Comparison of ENCODE assay signal across 16 cellular contexts in genomic region chr7:129041142-129041928, GRCh38. TPM values are rescaled to one million over a fixed set of nuclear protein-coding genes. Genes with fewer than 3 reads are reported as not detected.
DNase-seq lines count a peak whose midpoint lies in the region; ATAC-seq, FAIRE-seq and TF ChIP-seq lines count a peak whose summit lies in the region.
"Had no signal": no experiment of that assay in that cellular context is flagged by ENCODE, and none has a peak within 500 bp of the region (broad histone marks: within the 10 kb centered on the region; RNA-seq: fewer than 3 reads in every experiment).

No MANE protein-coding gene starts in this region.

- H3K36me3 Mint-ChIP-seq in activated T-cell treated with anti-CD3 and anti-CD28 coated beads, Interleukin-2, amount 50 U/mL, for 72 hours (ENCODE audit: insufficient read depth in 2 of 2): peaks cover 18 to 25% of the 10 kb centered on the region in 2 donors
- peaks cover 31% of the 10 kb centered on the region for H3K36me3 Mint-ChIP-seq in type B pancreatic cell

- H4K8ac ChIP-seq in trophoblast cell (ENCODE audit: low read depth, low read length): no peak overlapping the region

- H3K4me2 ChIP-seq in K562 (ENCODE audit: insufficient read depth, low read length) (no peak overlapping the region), trophoblast cell (ENCODE audit: low read length) (no peak overlapping the region)

- H3K27ac ChIP-seq in K562 (ENCODE audit: extremely low read depth, low read depth, low read length): no peak overlapping the region
- no peak overlapping the region for H3K27ac ChIP-seq in trophoblast cell (ENCODE audit: low read depth, low read length)
- H3K27ac ChIP-seq: heart right ventricle, HL-60 had no signal

- H3K18ac ChIP-seq in trophoblast cell (ENCODE audit: low read length): no peak overlapping the region

- no peak overlapping the region for H2BK120ac ChIP-seq in trophoblast cell (ENCODE audit: insufficient read depth, low read length, poor library complexity)

- TF ChIP-seq POLR2A in K562 (conservative IDR thresholded peaks at IDR 0.05): no peak

- TF ChIP-seq CTCF in K562 (IDR thresholded peaks at IDR 0.05 in 2 of 3, conservative IDR thresholded peaks at IDR 0.05 in 1 of 3; ENCODE audit: insufficient read depth in 2 of 3, low read depth in 1 of 3, low read length in 3 of 3): no peak
- TF ChIP-seq CTCF in type B pancreatic cell (conservative IDR thresholded peaks at IDR 0.05): no peak

- H2AFZ ChIP-seq in K562 (ENCODE audit: low read depth, low read length) (no peak overlapping the region), trophoblast cell (ENCODE audit: insufficient read depth, low read length, poor library complexity) (no peak overlapping the region)

- H3K79me2 ChIP-seq in K562 (ENCODE audit: control insufficient read depth, insufficient read depth, low read length) (peaks cover 99% of the 10 kb centered on the region), trophoblast cell (ENCODE audit: control insufficient read depth, insufficient read depth, low read length, poor library complexity) (peaks cover 7% of the 10 kb centered on the region)

- TF ChIP-seq EP300 in K562 (IDR thresholded peaks at IDR 0.05; ENCODE audit: low read length): no peak

- CTCF ChIA-PET in K562 (lab: Yijun Ruan, JAX; ENCODE audit: low intra/inter-chr PET ratio): interaction anchor here (0.5 kb wide), 1 partner anchor 50 kb away, joined by 3 read pairs; no protein-coding TSS in a partner anchor

- WGBS in K562 (ENCODE audit: insufficient coverage, low coverage, missing lambda C conversion rate): 91% methylated on average over 2 of the region's 2 CpGs
- WGBS in trophoblast cell (ENCODE audit: extremely low coverage, insufficient coverage, insufficient read length): no CpG with 5 or more reads among the region's 2 CpGs

- H3K14ac ChIP-seq in trophoblast cell (ENCODE audit: low read length): no peak overlapping the region

- POLR2A ChIA-PET in K562 (lab: Yijun Ruan, JAX): interaction anchor here (0.6 to 1.9 kb wide), 6 partner anchors 9 to 25 kb away, joined by 3 to 7 read pairs (median 4); partner anchors contain the start of gene TNPO3

- peak; percentile 80 to 82 for ATAC-seq in activated T-cell treated with anti-CD3 and anti-CD28 coated beads, Interleukin-2, amount 50 U/mL, for 72 hours (replicated peaks in 1 of 2)
- ATAC-seq in HG03432 (IDR thresholded peaks at IDR 0.05; ENCODE audit: unreplicated experiment) (peak; percentile 40), K562 (peak; percentile 12; the same call in 1 of the 3 replicates)
- ATAC-seq: heart right ventricle had no signal

- no peaks in the 10 kb centered on the region for H3K9me3 Mint-ChIP-seq in activated T-cell treated with anti-CD3 and anti-CD28 coated beads, Interleukin-2, amount 50 U/mL, for 72 hours
- no peaks in the 10 kb centered on the region for H3K9me3 Mint-ChIP-seq in type B pancreatic cell

- H3K4me1 ChIP-seq in K562 (replicated peaks in 1 of 2; ENCODE audit: control insufficient read depth in 2 of 2, insufficient read depth in 2 of 2, low read length in 2 of 2) (peaks cover 0 to 2% of the 10 kb centered on the region in 2 experiments; a peak in 2 of 5 replicates), trophoblast cell (ENCODE audit: control insufficient read depth in 1 of 2, insufficient read depth in 2 of 2, low read length in 2 of 2) (no peaks in the 10 kb centered on the region)

- BruUV-seq in K562 (replicated peaks; lab: Mats Ljungman, UMichigan): no TSS peak

- peak; percentile 8 to 9 for DNase-seq in activated T-cell treated with anti-CD3 and anti-CD28 coated beads, Interleukin-2, amount 50 U/mL, for 72 hours
- DNase-seq in activated T-cell treated with anti-CD3 and anti-CD28 coated beads for 4 hours (no peak), K562 (ENCODE audit: extremely low read depth in 1 of 4, low spot score in 3 of 4) (no peak), trophoblast cell (no peak), OCI-M2 (lab: John Stamatoyannopoulos, UW; ENCODE audit: unreplicated experiment) (no peak), islet precursor cell (no peak), type B pancreatic cell (ENCODE audit: extremely low spot score, unreplicated experiment) (no peak)
- DNase-seq: amniotic stem cell, DND-41, heart right ventricle, NCI-H1092 treated with DMSO at 0.1 percent for 48 hours, NCI-H510A, Right ventricle myocardium superior had no signal

- peak overlapping the region; percentile 43 for H4K12ac ChIP-seq in trophoblast cell (ENCODE audit: low read depth, low read length)

- H3K4me3 ChIP-seq in K562: no peak overlapping the region
- H3K4me3 ChIP-seq in trophoblast cell (ENCODE audit: low read depth, low read length): no peak overlapping the region
- H3K4me3 ChIP-seq: heart right ventricle had no signal

- peak overlapping the region; percentile 89 for H3K4ac ChIP-seq in trophoblast cell (ENCODE audit: low read depth, low read length)

- no peak overlapping the region for H3K9ac ChIP-seq in K562 (ENCODE audit: insufficient read depth in 1 of 2, low read depth in 2 of 2, low read length in 2 of 2)
- no peak overlapping the region for H3K9ac ChIP-seq in trophoblast cell (ENCODE audit: low read length)

- no peak overlapping the region for H4K91ac ChIP-seq in trophoblast cell (ENCODE audit: low read depth, low read length)

- peak overlapping the region; percentile 31 to 46 for H3K4me3 Mint-ChIP-seq in activated T-cell treated with anti-CD3 and anti-CD28 coated beads, Interleukin-2, amount 50 U/mL, for 72 hours
- no peak overlapping the region for H3K4me3 Mint-ChIP-seq in type B pancreatic cell

- no peak overlapping the region for H2BK5ac ChIP-seq in trophoblast cell (ENCODE audit: low read depth, low read length, poor library complexity)

- in situ Hi-C loops in K562 (cut with MboI): no loop called here

- H3K4me1 Mint-ChIP-seq in activated T-cell treated with anti-CD3 and anti-CD28 coated beads, Interleukin-2, amount 50 U/mL, for 72 hours (ENCODE audit: low read depth): peaks cover 59% of the 10 kb centered on the region
- peaks cover 27% of the 10 kb centered on the region for H3K4me1 Mint-ChIP-seq in type B pancreatic cell (ENCODE audit: unreplicated experiment)

- peak overlapping the region; percentile 78 for H3K27ac Mint-ChIP-seq in activated T-cell treated with anti-CD3 and anti-CD28 coated beads, Interleukin-2, amount 50 U/mL, for 72 hours
- no peak overlapping the region for H3K27ac Mint-ChIP-seq in type B pancreatic cell

- H3K27me3 ChIP-seq in K562 (ENCODE audit: control insufficient read depth in 2 of 2, insufficient read depth in 2 of 2, low read length in 2 of 2) (no peaks in the 10 kb centered on the region), trophoblast cell (ENCODE audit: insufficient read depth, low read length) (no peaks in the 10 kb centered on the region)
- H3K27me3 ChIP-seq: heart right ventricle had no signal

- H3K9me1 ChIP-seq in K562 (ENCODE audit: control insufficient read depth, insufficient read depth, low read length): no peaks in the 10 kb centered on the region

- H3K36me3 ChIP-seq in K562 (ENCODE audit: control insufficient read depth, insufficient read depth, low read length) (peaks cover 72% of the 10 kb centered on the region), trophoblast cell (ENCODE audit: control insufficient read depth in 1 of 2, insufficient read depth in 2 of 2, low read length in 2 of 2) (peaks cover 3 to 5% of the 10 kb centered on the region in 2 experiments)

- H2AK5ac ChIP-seq in trophoblast cell (ENCODE audit: low read length): no peak overlapping the region

- TF ChIP-seq RAD21 in K562 (CRISPR knock-in tag; conservative IDR thresholded peaks at IDR 0.05 in 1 of 2, IDR thresholded peaks at IDR 0.05 in 1 of 2): no peak

- H3K9me3 ChIP-seq in K562 (replicated peaks; ENCODE audit: control insufficient read depth, insufficient read depth, low read depth, low read length) (no peaks in the 10 kb centered on the region), trophoblast cell (ENCODE audit: insufficient read depth, low read depth, low read length) (no peaks in the 10 kb centered on the region)
- H3K9me3 ChIP-seq: heart right ventricle had no signal

- no peak overlapping the region for H3K23ac ChIP-seq in trophoblast cell (ENCODE audit: low read length)

- peaks cover 24% of the 10 kb centered on the region for H4K20me1 ChIP-seq in K562 (replicated peaks; ENCODE audit: control insufficient read depth, insufficient read depth, low read length)

- no peaks in the 10 kb centered on the region for H3K27me3 Mint-ChIP-seq in activated T-cell treated with anti-CD3 and anti-CD28 coated beads, Interleukin-2, amount 50 U/mL, for 72 hours (ENCODE audit: low read depth)
- no peaks in the 10 kb centered on the region for H3K27me3 Mint-ChIP-seq in type B pancreatic cell

- intact Hi-C loops in K562 (cut with micrococcal nuclease): no loop called here

- no peak overlapping the region for H2BK12ac ChIP-seq in trophoblast cell (ENCODE audit: low read length)

- no peaks in the 10 kb centered on the region for H3K79me1 ChIP-seq in trophoblast cell (ENCODE audit: low read length)

- FAIRE-seq in K562 (lab: Jason Lieb, UNC): no peak
- FAIRE-seq: endometrium had no signal

RNA-seq across cellular contexts. Expression of gene TNPO3, which starts 13.6 kb away (rescaled TPM):
- total RNA-seq in activated T-cell treated with anti-CD3 and anti-CD28 coated beads, Interleukin-2, amount 50 U/mL, for 72 hours: 10 to 100 TPM; 62.0 to 81.4 TPM
- 125 and 155 TPM in 2 replicates for total RNA-seq in K562 (2011; cell fraction: chromatin; rRNA removed; ENCODE audit: low replicate concordance)
- total RNA-seq in K562 (2011; cell fraction: nucleolus; rRNA removed): 66.7 and 71.2 TPM in 2 replicates
- total RNA-seq in K562 (2011; cell fraction: nucleoplasm; rRNA removed): 79.6 and 84.8 TPM in 2 replicates
- total RNA-seq in K562 (2014; rRNA removed): 97.4 and 108 TPM in 2 replicates
- 110 and 113 TPM in 2 replicates for total RNA-seq in K562 (2014; rRNA removed; fragmentation: Illumina TruSeq; extraction: Trizol)
- 112 and 120 TPM in 2 replicates for total RNA-seq in K562 (2015; rRNA removed; fragmentation: Illumina TruSeq; extraction: Trizol)
- 111 and 118 TPM in 2 replicates for total RNA-seq in K562 (2021)
- 92.3 and 125 TPM in 2 replicates for polyA plus RNA-seq in K562 (2011; rRNA removed)
- polyA plus RNA-seq in K562 (2011; cell fraction: cytosol; rRNA removed): 91.4 and 102 TPM in 2 replicates
- polyA plus RNA-seq in K562 (2011; cell fraction: nucleus; rRNA removed): 131 and 151 TPM in 2 replicates
- 89.9 and 94.1 TPM in 2 replicates for polyA plus RNA-seq in K562 (2012)
- 123 and 124 TPM in 2 replicates for polyA plus RNA-seq in K562 (2014; fragmentation: Illumina TruSeq; extraction: Trizol)
- 10 to 100 TPM; 35.8 to 46.0 TPM for polyA plus RNA-seq in K562 (2014; fragmentation: Nextera tagmentation; extraction: Ambion mirVana)
- polyA plus RNA-seq in K562 (2014; rRNA removed): 87.2 and 93.9 TPM in 2 replicates
- polyA minus RNA-seq in K562 (2011; rRNA and poly(A)+ RNA removed): 177 and 236 TPM in 2 replicates
- polyA minus RNA-seq in K562 (2011; cell fraction: cytosol; rRNA and poly(A)+ RNA removed): 67.4 and 93.8 TPM in 2 replicates
- 61.0 and 114 TPM in 2 replicates for polyA minus RNA-seq in K562 (2011; cell fraction: nucleus; rRNA and poly(A)+ RNA removed)
- polyA plus RNA-seq in trophoblast cell (2013): 31.6 TPM in 2 replicates
- total RNA-seq in type B pancreatic cell (ENCODE audit: low replicate concordance): 46.7 and 52.3 TPM in 2 replicates

Comparison
In these comparisons a context has a peak if more than half of its experiments do, and no peak if none do; other contexts are left out.
1. DNase-seq: peak in activated T-cell treated with anti-CD3 and anti-CD28 coated beads, Interleukin-2, amount 50 U/mL, for 72 hours (2 of 2); none in activated T-cell treated with anti-CD3 and anti-CD28 coated beads for 4 hours (single experiment), K562 (0 of 4), trophoblast cell (0 of 2), OCI-M2 (single experiment), islet precursor cell (single experiment) and type B pancreatic cell (single experiment).
2. ATAC-seq: peak in every context shown above with its lines; median percentile 81 in activated T-cell treated with anti-CD3 and anti-CD28 coated beads, Interleukin-2, amount 50 U/mL, for 72 hours; 40 in HG03432; 12 in K562.